In the genomic region with DNA sequence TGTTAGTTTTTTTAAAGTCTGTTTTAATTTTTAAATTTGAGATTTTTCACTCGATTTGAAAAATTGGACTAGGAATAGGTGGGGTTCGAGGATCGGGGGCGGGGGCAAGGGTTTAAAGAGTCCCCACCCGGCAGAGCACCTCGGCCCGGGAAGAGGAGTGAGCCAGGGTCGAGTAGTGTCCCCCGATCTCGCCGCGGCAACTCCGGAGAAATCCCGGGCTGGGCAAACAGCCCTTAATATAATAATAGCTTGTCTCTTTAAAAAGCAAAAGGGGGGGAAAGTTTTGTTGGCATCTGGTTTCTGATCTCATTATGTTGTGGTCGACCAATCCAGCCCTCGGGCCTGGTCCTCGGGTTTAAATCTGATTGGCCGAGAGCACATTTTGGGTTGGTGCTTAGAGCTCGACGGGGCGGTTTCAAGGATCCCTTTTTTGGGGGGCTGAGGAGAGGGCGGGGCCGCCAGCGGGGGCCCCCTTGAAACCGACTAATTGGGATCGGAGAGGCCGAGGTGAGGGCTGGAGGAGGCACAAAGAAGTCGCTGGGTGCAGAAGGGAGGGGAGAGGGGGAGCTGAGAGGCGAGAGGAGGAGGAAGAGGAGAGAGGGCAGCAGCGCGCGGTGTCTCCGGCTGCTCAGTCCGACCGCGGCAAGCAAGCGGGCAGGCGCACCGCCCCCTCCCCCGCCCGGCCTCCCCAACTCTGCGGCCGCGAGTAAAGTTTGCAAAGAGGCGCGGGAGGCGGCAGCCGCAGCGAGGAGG, we compare ENCODE assay signal across 1 cellular context.
TF ChIP-seq lines count a peak whose summit lies in the region.

A gene (plus strand): TSS at position 631 of the 753 bp plus-strand sequence. CDS start 205 bp downstream, outside the sequence.

TF ChIP-seq in HEK293, 187 proteins besides CTCF, POLR2A, EP300 and RAD21 (continued from another document and continues in another):
- TF ChIP-seq, protein P1, sequence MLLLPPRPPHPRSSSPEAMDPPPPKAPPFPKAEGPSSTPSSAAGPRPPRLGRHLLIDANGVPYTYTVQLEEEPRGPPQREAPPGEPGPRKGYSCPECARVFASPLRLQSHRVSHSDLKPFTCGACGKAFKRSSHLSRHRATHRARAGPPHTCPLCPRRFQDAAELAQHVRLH (tag by site-specific recombination; IDR thresholded peaks at IDR 0.05) = peak; percentile 87
- TF ChIP-seq ZNF658 (tag by site-specific recombination; IDR thresholded peaks at IDR 0.05) (no peak), ZNF221 (tag by site-specific recombination; IDR thresholded peaks at IDR 0.05; ENCODE audit: borderline replicate concordance) (no peak), ZNF48 (tag by site-specific recombination; IDR thresholded peaks at IDR 0.05) (no peak), ZNF19 (tag by site-specific recombination; IDR thresholded peaks at IDR 0.05; ENCODE audit: low read depth) (no peak), ZSCAN16 (tag by site-specific recombination; IDR thresholded peaks at IDR 0.05) (no peak), ZNF2 (tag by site-specific recombination; IDR thresholded peaks at IDR 0.05) (no peak), ZNF138 (tag by site-specific recombination; IDR thresholded peaks at IDR 0.05; ENCODE audit: borderline replicate concordance) (no peak), SP7 (tag by site-specific recombination; IDR thresholded peaks at IDR 0.05) (peak; percentile 87), ZFP3 (tag by site-specific recombination; IDR thresholded peaks at IDR 0.05; ENCODE audit: low read depth) (no peak), FEZF1 (tag by site-specific recombination; IDR thresholded peaks at IDR 0.05) (no peak), ZEB2 (tag by site-specific recombination; IDR thresholded peaks at IDR 0.05) (peak; percentile 82), SETDB1 (IDR thresholded peaks at IDR 0.05; ENCODE audit: insufficient read length, low read length) (peak; percentile 23), ZNF596 (tag by site-specific recombination; IDR thresholded peaks at IDR 0.05) (no peak), WT1 (tag by site-specific recombination; IDR thresholded peaks at IDR 0.05) (peak; percentile 74), ZNF544 (tag by site-specific recombination; IDR thresholded peaks at IDR 0.05) (no peak), TRIM28 (IDR thresholded peaks at IDR 0.05; ENCODE audit: borderline replicate concordance, low read length) (no peak), ZNF416 (tag by site-specific recombination; IDR thresholded peaks at IDR 0.05) (no peak), KLF10 (tag by site-specific recombination; IDR thresholded peaks at IDR 0.05) (0 out of 2 replicates have a peak, but pooled peaks have one; percentile 73), ZNF157 (tag by site-specific recombination; IDR thresholded peaks at IDR 0.05) (no peak), ZNF133 (tag by site-specific recombination; IDR thresholded peaks at IDR 0.05) (no peak), ZNF184 (tag by site-specific recombination; IDR thresholded peaks at IDR 0.05) (no peak), ZNF776 (tag by site-specific recombination; IDR thresholded peaks at IDR 0.05; ENCODE audit: borderline replicate concordance) (no peak), ZNF146 (tag by site-specific recombination; IDR thresholded peaks at IDR 0.05) (no peak), BCL11B (tag by site-specific recombination; IDR thresholded peaks at IDR 0.05; ENCODE audit: low read depth) (peak; percentile 45; the same call in 1 of the 2 replicates), ZIC2 (tag by site-specific recombination; IDR thresholded peaks at IDR 0.05) (no peak), ZNF560 (tag by site-specific recombination; IDR thresholded peaks at IDR 0.05; ENCODE audit: borderline replicate concordance) (no peak), KLF8 (tag by site-specific recombination; IDR thresholded peaks at IDR 0.05) (peak; percentile 90), KLF7 (tag by site-specific recombination; IDR thresholded peaks at IDR 0.05; ENCODE audit: borderline replicate concordance) (peak; percentile 87; the same call in 1 of the 2 replicates)
- TF ChIP-seq, protein P2, sequence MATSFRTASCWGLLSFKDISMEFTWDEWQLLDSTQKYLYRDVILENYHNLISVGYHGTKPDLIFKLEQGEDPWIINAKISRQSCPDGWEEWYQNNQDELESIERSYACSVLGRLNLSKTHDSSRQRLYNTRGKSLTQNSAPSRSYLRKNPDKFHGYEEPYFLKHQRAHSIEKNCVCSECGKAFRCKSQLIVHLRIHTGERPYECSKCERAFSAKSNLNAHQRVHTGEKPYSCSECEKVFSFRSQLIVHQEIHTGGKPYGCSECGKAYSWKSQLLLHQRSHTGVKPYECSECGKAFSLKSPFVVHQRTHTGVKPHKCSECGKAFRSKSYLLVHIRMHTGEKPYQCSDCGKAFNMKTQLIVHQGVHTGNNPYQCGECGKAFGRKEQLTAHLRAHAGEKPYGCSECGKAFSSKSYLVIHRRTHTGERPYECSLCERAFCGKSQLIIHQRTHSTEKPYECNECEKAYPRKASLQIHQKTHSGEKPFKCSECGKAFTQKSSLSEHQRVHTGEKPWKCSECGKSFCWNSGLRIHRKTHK (tag by site-specific recombination; IDR thresholded peaks at IDR 0.05) = no peak
- TF ChIP-seq, protein P3, sequence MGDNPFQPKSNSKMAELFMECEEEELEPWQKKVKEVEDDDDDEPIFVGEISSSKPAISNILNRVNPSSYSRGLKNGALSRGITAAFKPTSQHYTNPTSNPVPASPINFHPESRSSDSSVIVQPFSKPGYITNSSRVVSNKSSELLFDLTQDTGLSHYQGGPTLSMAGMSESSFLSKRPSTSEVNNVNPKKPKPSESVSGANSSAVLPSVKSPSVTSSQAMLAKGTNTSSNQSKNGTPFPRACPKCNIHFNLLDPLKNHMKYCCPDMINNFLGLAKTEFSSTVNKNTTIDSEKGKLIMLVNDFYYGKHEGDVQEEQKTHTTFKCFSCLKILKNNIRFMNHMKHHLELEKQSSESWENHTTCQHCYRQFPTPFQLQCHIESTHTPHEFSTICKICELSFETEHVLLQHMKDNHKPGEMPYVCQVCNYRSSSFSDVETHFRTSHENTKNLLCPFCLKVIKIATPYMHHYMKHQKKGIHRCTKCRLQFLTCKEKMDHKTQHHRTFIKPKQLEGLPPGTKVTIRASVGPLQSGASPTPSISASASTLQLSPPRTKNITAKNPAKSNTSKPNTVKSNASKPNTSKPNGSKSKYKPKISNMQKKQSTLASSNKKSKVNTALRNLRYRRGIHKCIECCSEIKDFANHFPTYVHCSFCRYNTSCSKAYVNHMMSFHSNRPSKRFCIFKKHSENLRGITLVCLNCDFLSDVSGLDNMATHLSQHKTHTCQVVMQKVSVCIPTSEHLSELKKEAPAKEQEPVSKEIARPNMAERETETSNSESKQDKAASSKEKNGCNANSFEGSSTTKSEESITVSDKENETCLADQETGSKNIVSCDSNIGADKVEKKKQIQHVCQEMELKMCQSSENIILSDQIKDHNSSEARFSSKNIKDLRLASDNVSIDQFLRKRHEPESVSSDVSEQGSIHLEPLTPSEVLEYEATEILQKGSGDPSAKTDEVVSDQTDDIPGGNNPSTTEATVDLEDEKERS (tag by site-specific recombination; IDR thresholded peaks at IDR 0.05) = peak; percentile 95
- TF ChIP-seq, protein P4, sequence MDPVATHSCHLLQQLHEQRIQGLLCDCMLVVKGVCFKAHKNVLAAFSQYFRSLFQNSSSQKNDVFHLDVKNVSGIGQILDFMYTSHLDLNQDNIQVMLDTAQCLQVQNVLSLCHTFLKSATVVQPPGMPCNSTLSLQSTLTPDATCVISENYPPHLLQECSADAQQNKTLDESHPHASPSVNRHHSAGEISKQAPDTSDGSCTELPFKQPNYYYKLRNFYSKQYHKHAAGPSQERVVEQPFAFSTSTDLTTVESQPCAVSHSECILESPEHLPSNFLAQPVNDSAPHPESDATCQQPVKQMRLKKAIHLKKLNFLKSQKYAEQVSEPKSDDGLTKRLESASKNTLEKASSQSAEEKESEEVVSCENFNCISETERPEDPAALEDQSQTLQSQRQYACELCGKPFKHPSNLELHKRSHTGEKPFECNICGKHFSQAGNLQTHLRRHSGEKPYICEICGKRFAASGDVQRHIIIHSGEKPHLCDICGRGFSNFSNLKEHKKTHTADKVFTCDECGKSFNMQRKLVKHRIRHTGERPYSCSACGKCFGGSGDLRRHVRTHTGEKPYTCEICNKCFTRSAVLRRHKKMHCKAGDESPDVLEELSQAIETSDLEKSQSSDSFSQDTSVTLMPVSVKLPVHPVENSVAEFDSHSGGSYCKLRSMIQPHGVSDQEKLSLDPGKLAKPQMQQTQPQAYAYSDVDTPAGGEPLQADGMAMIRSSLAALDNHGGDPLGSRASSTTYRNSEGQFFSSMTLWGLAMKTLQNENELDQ (tag by site-specific recombination; IDR thresholded peaks at IDR 0.05; ENCODE audit: low read depth) = no peak
- TF ChIP-seq, protein P5, sequence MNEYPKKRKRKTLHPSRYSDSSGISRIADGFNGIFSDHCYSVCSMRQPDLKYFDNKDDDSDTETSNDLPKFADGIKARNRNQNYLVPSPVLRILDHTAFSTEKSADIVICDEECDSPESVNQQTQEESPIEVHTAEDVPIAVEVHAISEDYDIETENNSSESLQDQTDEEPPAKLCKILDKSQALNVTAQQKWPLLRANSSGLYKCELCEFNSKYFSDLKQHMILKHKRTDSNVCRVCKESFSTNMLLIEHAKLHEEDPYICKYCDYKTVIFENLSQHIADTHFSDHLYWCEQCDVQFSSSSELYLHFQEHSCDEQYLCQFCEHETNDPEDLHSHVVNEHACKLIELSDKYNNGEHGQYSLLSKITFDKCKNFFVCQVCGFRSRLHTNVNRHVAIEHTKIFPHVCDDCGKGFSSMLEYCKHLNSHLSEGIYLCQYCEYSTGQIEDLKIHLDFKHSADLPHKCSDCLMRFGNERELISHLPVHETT (tag by site-specific recombination; IDR thresholded peaks at IDR 0.05) = peak; percentile 72; the same call in 1 of the 2 replicates
- TF ChIP-seq, protein P6, sequence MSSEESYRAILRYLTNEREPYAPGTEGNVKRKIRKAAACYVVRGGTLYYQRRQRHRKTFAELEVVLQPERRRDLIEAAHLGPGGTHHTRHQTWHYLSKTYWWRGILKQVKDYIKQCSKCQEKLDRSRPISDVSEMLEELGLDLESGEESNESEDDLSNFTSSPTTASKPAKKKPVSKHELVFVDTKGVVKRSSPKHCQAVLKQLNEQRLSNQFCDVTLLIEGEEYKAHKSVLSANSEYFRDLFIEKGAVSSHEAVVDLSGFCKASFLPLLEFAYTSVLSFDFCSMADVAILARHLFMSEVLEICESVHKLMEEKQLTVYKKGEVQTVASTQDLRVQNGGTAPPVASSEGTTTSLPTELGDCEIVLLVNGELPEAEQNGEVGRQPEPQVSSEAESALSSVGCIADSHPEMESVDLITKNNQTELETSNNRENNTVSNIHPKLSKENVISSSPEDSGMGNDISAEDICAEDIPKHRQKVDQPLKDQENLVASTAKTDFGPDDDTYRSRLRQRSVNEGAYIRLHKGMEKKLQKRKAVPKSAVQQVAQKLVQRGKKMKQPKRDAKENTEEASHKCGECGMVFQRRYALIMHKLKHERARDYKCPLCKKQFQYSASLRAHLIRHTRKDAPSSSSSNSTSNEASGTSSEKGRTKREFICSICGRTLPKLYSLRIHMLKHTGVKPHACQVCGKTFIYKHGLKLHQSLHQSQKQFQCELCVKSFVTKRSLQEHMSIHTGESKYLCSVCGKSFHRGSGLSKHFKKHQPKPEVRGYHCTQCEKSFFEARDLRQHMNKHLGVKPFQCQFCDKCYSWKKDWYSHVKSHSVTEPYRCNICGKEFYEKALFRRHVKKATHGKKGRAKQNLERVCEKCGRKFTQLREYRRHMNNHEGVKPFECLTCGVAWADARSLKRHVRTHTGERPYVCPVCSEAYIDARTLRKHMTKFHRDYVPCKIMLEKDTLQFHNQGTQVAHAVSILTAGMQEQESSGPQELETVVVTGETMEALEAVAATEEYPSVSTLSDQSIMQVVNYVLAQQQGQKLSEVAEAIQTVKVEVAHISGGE (tag by site-specific recombination; conservative IDR thresholded peaks at IDR 0.05; ENCODE audit: low read depth) = peak; percentile 87
- TF ChIP-seq, protein P7, sequence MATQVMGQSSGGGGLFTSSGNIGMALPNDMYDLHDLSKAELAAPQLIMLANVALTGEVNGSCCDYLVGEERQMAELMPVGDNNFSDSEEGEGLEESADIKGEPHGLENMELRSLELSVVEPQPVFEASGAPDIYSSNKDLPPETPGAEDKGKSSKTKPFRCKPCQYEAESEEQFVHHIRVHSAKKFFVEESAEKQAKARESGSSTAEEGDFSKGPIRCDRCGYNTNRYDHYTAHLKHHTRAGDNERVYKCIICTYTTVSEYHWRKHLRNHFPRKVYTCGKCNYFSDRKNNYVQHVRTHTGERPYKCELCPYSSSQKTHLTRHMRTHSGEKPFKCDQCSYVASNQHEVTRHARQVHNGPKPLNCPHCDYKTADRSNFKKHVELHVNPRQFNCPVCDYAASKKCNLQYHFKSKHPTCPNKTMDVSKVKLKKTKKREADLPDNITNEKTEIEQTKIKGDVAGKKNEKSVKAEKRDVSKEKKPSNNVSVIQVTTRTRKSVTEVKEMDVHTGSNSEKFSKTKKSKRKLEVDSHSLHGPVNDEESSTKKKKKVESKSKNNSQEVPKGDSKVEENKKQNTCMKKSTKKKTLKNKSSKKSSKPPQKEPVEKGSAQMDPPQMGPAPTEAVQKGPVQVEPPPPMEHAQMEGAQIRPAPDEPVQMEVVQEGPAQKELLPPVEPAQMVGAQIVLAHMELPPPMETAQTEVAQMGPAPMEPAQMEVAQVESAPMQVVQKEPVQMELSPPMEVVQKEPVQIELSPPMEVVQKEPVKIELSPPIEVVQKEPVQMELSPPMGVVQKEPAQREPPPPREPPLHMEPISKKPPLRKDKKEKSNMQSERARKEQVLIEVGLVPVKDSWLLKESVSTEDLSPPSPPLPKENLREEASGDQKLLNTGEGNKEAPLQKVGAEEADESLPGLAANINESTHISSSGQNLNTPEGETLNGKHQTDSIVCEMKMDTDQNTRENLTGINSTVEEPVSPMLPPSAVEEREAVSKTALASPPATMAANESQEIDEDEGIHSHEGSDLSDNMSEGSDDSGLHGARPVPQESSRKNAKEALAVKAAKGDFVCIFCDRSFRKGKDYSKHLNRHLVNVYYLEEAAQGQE (tag by site-specific recombination; IDR thresholded peaks at IDR 0.05) = no peak
- TF ChIP-seq, protein P8, sequence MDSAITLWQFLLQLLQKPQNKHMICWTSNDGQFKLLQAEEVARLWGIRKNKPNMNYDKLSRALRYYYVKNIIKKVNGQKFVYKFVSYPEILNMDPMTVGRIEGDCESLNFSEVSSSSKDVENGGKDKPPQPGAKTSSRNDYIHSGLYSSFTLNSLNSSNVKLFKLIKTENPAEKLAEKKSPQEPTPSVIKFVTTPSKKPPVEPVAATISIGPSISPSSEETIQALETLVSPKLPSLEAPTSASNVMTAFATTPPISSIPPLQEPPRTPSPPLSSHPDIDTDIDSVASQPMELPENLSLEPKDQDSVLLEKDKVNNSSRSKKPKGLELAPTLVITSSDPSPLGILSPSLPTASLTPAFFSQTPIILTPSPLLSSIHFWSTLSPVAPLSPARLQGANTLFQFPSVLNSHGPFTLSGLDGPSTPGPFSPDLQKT (IDR thresholded peaks at IDR 0.05; ENCODE audit: borderline replicate concordance, low read depth, low read length) = no peak
- TF ChIP-seq, protein P9, sequence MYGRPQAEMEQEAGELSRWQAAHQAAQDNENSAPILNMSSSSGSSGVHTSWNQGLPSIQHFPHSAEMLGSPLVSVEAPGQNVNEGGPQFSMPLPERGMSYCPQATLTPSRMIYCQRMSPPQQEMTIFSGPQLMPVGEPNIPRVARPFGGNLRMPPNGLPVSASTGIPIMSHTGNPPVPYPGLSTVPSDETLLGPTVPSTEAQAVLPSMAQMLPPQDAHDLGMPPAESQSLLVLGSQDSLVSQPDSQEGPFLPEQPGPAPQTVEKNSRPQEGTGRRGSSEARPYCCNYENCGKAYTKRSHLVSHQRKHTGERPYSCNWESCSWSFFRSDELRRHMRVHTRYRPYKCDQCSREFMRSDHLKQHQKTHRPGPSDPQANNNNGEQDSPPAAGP (tag by site-specific recombination; IDR thresholded peaks at IDR 0.05) = peak; percentile 90
